Comparison of ENCODE assay signal across 9 cellular contexts in the genomic region with DNA sequence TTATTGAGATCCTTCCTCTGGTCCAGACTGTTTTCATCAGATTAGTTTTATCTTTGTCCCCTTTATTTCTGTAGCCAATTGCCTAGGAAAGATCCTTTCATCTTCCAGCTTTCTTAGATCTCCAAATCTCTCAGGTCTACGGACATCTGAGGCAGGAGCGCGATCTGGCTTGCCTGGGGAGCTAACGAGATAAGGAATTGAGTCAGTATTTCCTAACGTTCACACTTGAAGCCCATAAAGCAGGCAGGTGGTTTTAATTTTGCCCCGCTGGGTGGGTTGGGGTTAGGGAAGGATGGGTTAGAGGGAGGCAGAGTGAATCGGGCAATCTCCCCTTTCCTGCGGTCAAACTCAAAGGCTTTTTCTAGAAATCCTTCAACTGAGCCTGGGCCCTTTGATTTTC. TPM values are rescaled to one million over a fixed set of nuclear protein-coding genes. Genes with fewer than 3 reads are reported as not detected.
A peak's percentile ranks its signal among the peaks of the same experiment; 100 is the strongest.
DNase-seq lines count a peak whose midpoint lies in the region; ATAC-seq and TF ChIP-seq lines count a peak whose summit lies in the region.
"Had no signal": no experiment of that assay in that cellular context is flagged by ENCODE, and none has a peak within 500 bp of the region (broad histone marks: within the 10 kb centered on the region; RNA-seq: fewer than 3 reads in every experiment).

No MANE protein-coding gene starts in this region.

- peaks cover 12% of the 10 kb centered on the region for H3K4me1 Mint-ChIP-seq in type B pancreatic cell (ENCODE audit: unreplicated experiment)

- peaks cover 6% of the 10 kb centered on the region for H3K36me3 Mint-ChIP-seq in type B pancreatic cell

- H3K79me2 ChIP-seq in mesendoderm (ENCODE audit: control insufficient read depth, insufficient read depth, low read length) = peaks cover 27% of the 10 kb centered on the region

- H3K27ac ChIP-seq in left ventricle myocardium inferior (replicated peaks) (no peak overlapping the region), mesendoderm (ENCODE audit: low read depth, low read length) (peak overlapping the region; percentile 11)
- H3K27ac ChIP-seq: SJCRH30 had no signal

- ATAC-seq in HG03108 (IDR thresholded peaks at IDR 0.05; ENCODE audit: unreplicated experiment) = no peak

- H3K4me3 Mint-ChIP-seq in type B pancreatic cell = peak overlapping the region; percentile 97

- DNase-seq in left ventricle myocardium inferior (no peak), cardiac septum (ENCODE audit: low spot score) (no peak), adipocyte (ENCODE audit: low read depth) (no peak), mesendoderm (no peak), type B pancreatic cell (ENCODE audit: extremely low spot score, unreplicated experiment) (no peak), DMS153 treated with DMSO at 0.1 percent for 48 hours (lab: John Stamatoyannopoulos, UW; ENCODE audit: unreplicated experiment) (no peak), COR-L47 (lab: John Stamatoyannopoulos, UW) (no peak)

- peaks cover 13% of the 10 kb centered on the region for H3K79me1 ChIP-seq in mesendoderm (ENCODE audit: low read length)

- H2BK5ac ChIP-seq in mesendoderm (ENCODE audit: low read length) = no peak overlapping the region

- H3K9ac ChIP-seq in adipocyte (ENCODE audit: low read length) (no peak overlapping the region), mesendoderm (ENCODE audit: low read length) (no peak overlapping the region)

- H3K4me1 ChIP-seq in left ventricle myocardium inferior = peaks cover 27% of the 10 kb centered on the region
- H3K4me1 ChIP-seq in adipocyte (ENCODE audit: control insufficient read depth, insufficient read depth, low read length) = peaks cover 14% of the 10 kb centered on the region
- H3K4me1 ChIP-seq in mesendoderm (ENCODE audit: control insufficient read depth, low read depth, low read length) = peaks cover 4% of the 10 kb centered on the region

- H3K4me3 ChIP-seq in left ventricle myocardium inferior (peak overlapping the region; percentile 95), adipocyte (ENCODE audit: low read length) (peak overlapping the region; percentile 82), mesendoderm (ENCODE audit: low read length) (no peak overlapping the region)

- no peak overlapping the region for H2AK5ac ChIP-seq in mesendoderm (ENCODE audit: low read length)

- H2BK15ac ChIP-seq in mesendoderm (replicated peaks; ENCODE audit: low read depth) = no peak overlapping the region

- no peak overlapping the region for H3K4ac ChIP-seq in mesendoderm (ENCODE audit: low read depth, low read length)

- no peaks in the 10 kb centered on the region for H3K36me3 ChIP-seq in left ventricle myocardium inferior
- H3K36me3 ChIP-seq in adipocyte (ENCODE audit: control insufficient read depth, insufficient read depth, low read length, severe bottlenecking) = no peaks in the 10 kb centered on the region
- no peaks in the 10 kb centered on the region for H3K36me3 ChIP-seq in mesendoderm (ENCODE audit: control insufficient read depth, insufficient read depth, low read length)

- H3K27me3 ChIP-seq in left ventricle myocardium inferior (ENCODE audit: low read depth) (no peaks in the 10 kb centered on the region), adipocyte (replicated peaks; ENCODE audit: control insufficient read depth, insufficient read depth, low read length) (no peaks in the 10 kb centered on the region), mesendoderm (ENCODE audit: insufficient read depth, low read length, poor library complexity) (no peaks in the 10 kb centered on the region)
- H3K27me3 ChIP-seq: SJCRH30 had no signal

- intact Hi-C loops in left ventricle myocardium inferior (cut with micrococcal nuclease) = no loop called here
- intact Hi-C loops in cardiac septum (cut with DNase I) = loop anchor here (5.0 kb wide), 2 partner anchors 72 to 122 kb away; a partner anchor contains a TSS

- no peak overlapping the region for H2BK120ac ChIP-seq in mesendoderm (ENCODE audit: low read depth, low read length)

- no peak overlapping the region for H4K8ac ChIP-seq in mesendoderm (ENCODE audit: low read depth, low read length)

- no peak overlapping the region for H4K5ac ChIP-seq in mesendoderm (ENCODE audit: low read length)

- H3K56ac ChIP-seq in mesendoderm (ENCODE audit: low read length) = no peak overlapping the region

- H3K27me3 Mint-ChIP-seq in type B pancreatic cell = no peaks in the 10 kb centered on the region

- H3K9me3 ChIP-seq in left ventricle myocardium inferior (replicated peaks) (no peaks in the 10 kb centered on the region), adipocyte (ENCODE audit: control insufficient read depth, low read length) (no peaks in the 10 kb centered on the region)
- H3K9me3 ChIP-seq: SJCRH30 had no signal

- TF ChIP-seq CTCF in left ventricle myocardium inferior (IDR thresholded peaks at IDR 0.05; ENCODE audit: borderline replicate concordance) (no peak), type B pancreatic cell (conservative IDR thresholded peaks at IDR 0.05) (no peak)

- no peak overlapping the region for H3K4me2 ChIP-seq in mesendoderm (ENCODE audit: low read length)

- no peaks in the 10 kb centered on the region for H3K9me3 Mint-ChIP-seq in type B pancreatic cell

- WGBS in mesendoderm (ENCODE audit: extremely low coverage, insufficient coverage, low lambda C conversion rate) = no CpG with 5 or more reads among the region's 8 CpGs

- no peak overlapping the region for H3K23ac ChIP-seq in mesendoderm (ENCODE audit: low read length)

- H3K27ac Mint-ChIP-seq in type B pancreatic cell = no peak overlapping the region

- H3K18ac ChIP-seq in mesendoderm (ENCODE audit: low read length) = no peak overlapping the region

RNA-seq across cellular contexts. Expression of a gene that starts 0.7 kb away (rescaled TPM):
- total RNA-seq in left ventricle myocardium inferior (6.2 TPM), cardiac septum (8.6 TPM), type B pancreatic cell (ENCODE audit: low replicate concordance) (59.2 and 79.8 TPM in 2 replicates)
- polyA plus RNA-seq in mesendoderm (2013, experiment 1 of 2) = 71.1 TPM
- 71.0 TPM for polyA plus RNA-seq in mesendoderm (2013, experiment 2 of 2)

RNA-seq across cellular contexts. Expression of a gene that starts 38.0 kb away (rescaled TPM):
- total RNA-seq in left ventricle myocardium inferior (7.4 TPM), cardiac septum (9.0 TPM), type B pancreatic cell (ENCODE audit: low replicate concordance) (60.4 and 102 TPM in 2 replicates)
- 18.8 TPM for polyA plus RNA-seq in mesendoderm (2013, experiment 1 of 2)
- polyA plus RNA-seq in mesendoderm (2013, experiment 2 of 2) = 17.9 TPM

RNA-seq across cellular contexts. Expression of a gene that starts 38.1 kb away (rescaled TPM):
- total RNA-seq in left ventricle myocardium inferior = 14.7 TPM
- total RNA-seq in cardiac septum = 17.5 TPM
- polyA plus RNA-seq in mesendoderm (2013, experiment 1 of 2) = 25.7 TPM
- polyA plus RNA-seq in mesendoderm (2013, experiment 2 of 2) = 24.8 TPM
- 22.8 and 30.5 TPM in 2 replicates for total RNA-seq in type B pancreatic cell (ENCODE audit: low replicate concordance)

RNA-seq across cellular contexts. Expression of a gene that starts 50.4 kb away (rescaled TPM):
- 48.6 TPM for total RNA-seq in left ventricle myocardium inferior
- 36.1 TPM for total RNA-seq in cardiac septum
- 30.3 TPM for polyA plus RNA-seq in mesendoderm (2013, experiment 1 of 2)
- polyA plus RNA-seq in mesendoderm (2013, experiment 2 of 2) = 31.5 TPM
- total RNA-seq in type B pancreatic cell (ENCODE audit: low replicate concordance) = 46.0 and 64.2 TPM in 2 replicates

RNA-seq across cellular contexts. Expression of a gene that starts 50.5 kb away (rescaled TPM):
- total RNA-seq in left ventricle myocardium inferior = 19.9 TPM
- 21.3 TPM for total RNA-seq in cardiac septum
- 22.4 TPM for polyA plus RNA-seq in mesendoderm (2013, experiment 1 of 2)
- polyA plus RNA-seq in mesendoderm (2013, experiment 2 of 2) = 23.2 TPM
- 35.0 and 38.3 TPM in 2 replicates for total RNA-seq in type B pancreatic cell (ENCODE audit: low replicate concordance)
